ENCODE assay signal across 8 cellular contexts in genomic region chr6:125789576-125790402, GRCh38. TPM values are rescaled to one million over a fixed set of nuclear protein-coding genes. Genes with fewer than 3 reads are reported as not detected.
DNase-seq lines count a peak whose midpoint lies in the region; ATAC-seq, FAIRE-seq and TF ChIP-seq lines count a peak whose summit lies in the region.

No MANE protein-coding gene starts in this region.

- TF ChIP-seq POLR2A in GM12878 (IDR thresholded peaks at IDR 0.05; ENCODE audit: low read depth, low read length): no peak

- ATAC-seq in GM12878: peak; percentile 39

- peak overlapping the region; percentile 88 for H3K9ac ChIP-seq in GM12878 (ENCODE audit: control insufficient read depth, insufficient read depth, low read length)
- H3K9ac ChIP-seq in iPS-18a (ENCODE audit: low read length): peak overlapping the region; percentile 76

- H3K27ac ChIP-seq in GM12878 (ENCODE audit: control insufficient read depth, insufficient read depth) (peak overlapping the region; percentile 91), iPS-18a (ENCODE audit: low read length) (peak overlapping the region; percentile 46)

- SMC1A ChIA-PET in GM12878 (lab: Charles Lee; ENCODE audit: uncharacterized antibody, unreplicated experiment): interaction anchor here (0.6 to 12.8 kb wide), 25 partner anchors 9 to 1245 kb away, joined by 3 to 325 read pairs (median 7); partner anchors contain the start of genes HINT3 and TRMT11

- no peak for TF ChIP-seq EP300 in GM12878 (IDR thresholded peaks at IDR 0.05; ENCODE audit: borderline replicate concordance in 1 of 2, control insufficient read depth in 1 of 2, low read depth in 2 of 2, low read length in 2 of 2)

- CTCF ChIA-PET in GM12878 (lab: Yijun Ruan, JAX): interaction anchor here (0.7 to 23.8 kb wide), 30 partner anchors 9 to 204 kb away, joined by 3 to 505 read pairs (median 4); partner anchors contain the start of genes HINT3 and TRMT11

- peaks cover 21% of the 10 kb centered on the region for H3K4me1 ChIP-seq in GM12878 (ENCODE audit: control insufficient read depth, insufficient read depth, low read length)
- H3K4me1 ChIP-seq in iPS-18a (ENCODE audit: control insufficient read depth, low read depth, low read length): peaks cover 29% of the 10 kb centered on the region

- H3K36me3 ChIP-seq in GM12878 (ENCODE audit: control insufficient read depth in 2 of 2, insufficient read depth in 2 of 2, low read length in 1 of 2) (no peaks in the 10 kb centered on the region), iPS-18a (ENCODE audit: control insufficient read depth, low read depth, low read length) (no peaks in the 10 kb centered on the region)

- H3K79me2 ChIP-seq in GM12878 (ENCODE audit: control insufficient read depth, insufficient read depth, low read length): peaks cover 46% of the 10 kb centered on the region

- no peaks in the 10 kb centered on the region for H4K20me1 ChIP-seq in GM12878 (ENCODE audit: control insufficient read depth, insufficient read depth)

- in situ Hi-C loops in GM12878 (cut with MboI): loop anchor here (5.0 to 25.0 kb wide), 2 partner anchors 168 to 1498 kb away; partner anchors contain the start of gene HINT3

- peak overlapping the region; percentile 74 for H3K4me3 ChIP-seq in HFF-Myc (replicated peaks; ENCODE audit: low read depth, low read length)
- H3K4me3 ChIP-seq in GM12878: peak overlapping the region; percentile 91
- peak overlapping the region; percentile 96 for H3K4me3 ChIP-seq in iPS-18a (ENCODE audit: low read length)
- H3K4me3 ChIP-seq in skeletal muscle cell (ENCODE audit: low read depth, low read length): peak overlapping the region; percentile 86

- no TSS peak for BruUV-seq in GM12878 (replicated peaks; lab: Mats Ljungman, UMichigan)

- no peak for TF ChIP-seq CTCF in HFF-Myc (IDR thresholded peaks at IDR 0.05; ENCODE audit: low read depth, low read length, missing control alignments)
- no peak for TF ChIP-seq CTCF in GM12878 (IDR thresholded peaks at IDR 0.05 in 2 of 3, conservative IDR thresholded peaks at IDR 0.05 in 1 of 3; ENCODE audit: control insufficient read depth in 2 of 3, extremely low read depth in 1 of 3, insufficient read depth in 1 of 3, low read depth in 3 of 3, low read length in 3 of 3)

- POLR2A ChIA-PET in GM12878 (lab: Charles Lee): interaction anchor here (0.6 to 5.8 kb wide), 23 partner anchors 8 to 551 kb away, joined by 3 to 79 read pairs (median 4); partner anchors contain the start of genes HDDC2, HINT3 and TRMT11

- H3K4me2 ChIP-seq in GM12878 (ENCODE audit: control insufficient read depth, insufficient read depth): peak overlapping the region; percentile 100

- TF ChIP-seq RAD21 in GM12878 (IDR thresholded peaks at IDR 0.05; ENCODE audit: insufficient read depth, low read depth, low read length): no peak

- no peaks in the 10 kb centered on the region for H3K9me3 ChIP-seq in GM12878 (replicated peaks; ENCODE audit: control insufficient read depth, insufficient read depth, low read length)
- H3K9me3 ChIP-seq in iPS-18a (ENCODE audit: control insufficient read depth, low read depth, low read length): no peaks in the 10 kb centered on the region

- intact Hi-C loops in GM12878 (cut with micrococcal nuclease; ENCODE audit: unreplicated experiment): loop anchor here (1.0 to 5.0 kb wide), 4 partner anchors 9 to 167 kb away; partner anchors contain the start of gene HINT3

- 5% methylated on average over 21 of the region's 21 CpGs for WGBS in GM12878 (ENCODE audit: insufficient coverage, insufficient replicate concordance, low lambda C conversion rate, missing lambda C conversion rate)

- DNase-seq in GF-D8 (lab: John Stamatoyannopoulos, UW) (peak; percentile 77), HFF-Myc (ENCODE audit: extremely low read depth, low read depth) (no peak), NCI-H1092 treated with DMSO at 0.1 percent for 48 hours (lab: John Stamatoyannopoulos, UW) (peak; percentile 70), SW480 (ENCODE audit: low spot score) (peak; percentile 61), GM12878 (ENCODE audit: low read depth, low spot score) (no peak), skeletal muscle cell (ENCODE audit: low read depth) (no peak), COLO829 (ENCODE audit: low spot score) (no peak)

- no peaks in the 10 kb centered on the region for H3K27me3 ChIP-seq in GM12878 (replicated peaks in 1 of 2; ENCODE audit: control insufficient read depth in 2 of 2, insufficient read depth in 2 of 2, low read length in 1 of 2)
- peaks cover 12% of the 10 kb centered on the region for H3K27me3 ChIP-seq in iPS-18a (ENCODE audit: control insufficient read depth, insufficient read depth, low read length)

- H2AFZ ChIP-seq in GM12878 (ENCODE audit: control insufficient read depth, low read depth, low read length): peak overlapping the region; percentile 46

- FAIRE-seq in GM12878 (lab: Jason Lieb, UNC): no peak

- RAD21 ChIA-PET in GM12878 (lab: Charles Lee; ENCODE audit: unreplicated experiment): interaction anchor here (0.8 to 11.2 kb wide), 30 partner anchors 9 to 479 kb away, joined by 3 to 185 read pairs (median 5); partner anchors contain the start of genes HINT3 and TRMT11

TF ChIP-seq in GM12878, 131 proteins besides CTCF, POLR2A, EP300 and RAD21 (continues in another document):
- TF ChIP-seq BACH1 (IDR thresholded peaks at IDR 0.05; ENCODE audit: borderline replicate concordance) (0 out of 2 replicates have a peak, but pooled peaks have one; percentile 28), SIN3A (IDR thresholded peaks at IDR 0.05; ENCODE audit: low read depth, low read length) (peak; percentile 34; the same call in 1 of the 2 replicates), PBX3 (IDR thresholded peaks at IDR 0.05; ENCODE audit: insufficient replicate concordance, low read depth, low read length) (no peak), ZNF274 (IDR thresholded peaks at IDR 0.05; ENCODE audit: insufficient read depth, insufficient read length) (no peak), NBN (IDR thresholded peaks at IDR 0.05) (0 out of 2 replicates have a peak, but pooled peaks have one; percentile 21), TCF3 (IDR thresholded peaks at IDR 0.05; ENCODE audit: borderline replicate concordance, insufficient read depth, low read depth, low read length) (no peak), CBX5 (IDR thresholded peaks at IDR 0.05; ENCODE audit: low read depth) (0 out of 2 replicates have a peak, but pooled peaks have one; percentile 16)

RNA-seq across cellular contexts. Expression of gene NCOA7, which starts 1.0 kb away (rescaled TPM):
- 24.6 and 31.1 TPM in 2 replicates for total RNA-seq in GM12878 (2013; cell fraction: nucleolus; rRNA removed)
- total RNA-seq in GM12878 (2014; rRNA removed): 24.5 and 29.8 TPM in 2 replicates
- 43.8 and 44.9 TPM in 2 replicates for total RNA-seq in GM12878 (2014; rRNA removed; fragmentation: Illumina TruSeq; extraction: Trizol)
- 46.1 and 50.3 TPM in 2 replicates for total RNA-seq in GM12878 (2021)
- 17.0 TPM for polyA plus RNA-seq in GM12878 (2011; ENCODE audit: low read depth)
- 50.0 and 55.5 TPM in 2 replicates for polyA plus RNA-seq in GM12878 (2011; rRNA removed)
- polyA plus RNA-seq in GM12878 (2011; cell fraction: cytosol; rRNA removed): 24.8 and 27.7 TPM in 2 replicates
- 21.3 and 27.9 TPM in 2 replicates for polyA plus RNA-seq in GM12878 (2011; cell fraction: nucleus; rRNA removed)
- 19.6 and 24.0 TPM in 2 replicates for polyA plus RNA-seq in GM12878 (2012)
- polyA plus RNA-seq in GM12878 (2014; fragmentation: Illumina TruSeq; extraction: Trizol): 49.7 and 55.3 TPM in 2 replicates
- 10 to 100 TPM; 18.9 to 28.8 TPM for polyA plus RNA-seq in GM12878 (2014; fragmentation: Nextera tagmentation; extraction: Ambion mirVana)
- polyA plus RNA-seq in GM12878 (2014; rRNA removed): 20.1 and 21.4 TPM in 2 replicates
- 10 to 100 TPM; 32.9 to 35.4 TPM for polyA plus RNA-seq in GM12878 (2016; fragmentation: Nextera tagmentation; extraction: Ambion mirVana)
- polyA minus RNA-seq in GM12878 (2011; rRNA and poly(A)+ RNA removed): 80.7 and 105 TPM in 2 replicates
- polyA minus RNA-seq in GM12878 (2011; cell fraction: cytosol; rRNA and poly(A)+ RNA removed): 25.5 and 28.4 TPM in 2 replicates
- polyA minus RNA-seq in GM12878 (2011; cell fraction: nucleus; rRNA and poly(A)+ RNA removed): 19.9 and 34.3 TPM in 2 replicates

RNA-seq across cellular contexts. Expression of gene HEY2, which starts 40.4 kb away (rescaled TPM):
- total RNA-seq in GM12878 (2013; cell fraction: nucleolus; rRNA removed): 0.17 TPM in 1 of 2 replicates, not detected in the other
- 0.11 TPM in 1 of 2 replicates, not detected in the other for total RNA-seq in GM12878 (2014; rRNA removed)
- total RNA-seq in GM12878 (2014; rRNA removed; fragmentation: Illumina TruSeq; extraction: Trizol): 0.09 TPM in 1 of 2 replicates, not detected in the other
- total RNA-seq in GM12878 (2021): 0.08 and 0.11 TPM in 2 replicates
- 0.22 TPM for polyA plus RNA-seq in GM12878 (2011; ENCODE audit: low read depth)
- not detected in 2 replicates for polyA plus RNA-seq in GM12878 (2011; rRNA removed)
- polyA plus RNA-seq in GM12878 (2011; cell fraction: cytosol; rRNA removed): not detected in 2 replicates
- polyA plus RNA-seq in GM12878 (2011; cell fraction: nucleus; rRNA removed): 0.04 TPM in 1 of 2 replicates, not detected in the other
- 0.24 TPM in 2 replicates for polyA plus RNA-seq in GM12878 (2012)
- 0.01 TPM in 1 of 2 replicates, not detected in the other for polyA plus RNA-seq in GM12878 (2014; fragmentation: Illumina TruSeq; extraction: Trizol)
- polyA plus RNA-seq in GM12878 (2014; fragmentation: Nextera tagmentation; extraction: Ambion mirVana): not detected
- polyA plus RNA-seq in GM12878 (2014; rRNA removed): 0.08 and 0.09 TPM in 2 replicates
- polyA plus RNA-seq in GM12878 (2016; fragmentation: Nextera tagmentation; extraction: Ambion mirVana): under 1 TPM; 0.14 to 0.32 TPM
- not detected in 2 replicates for polyA minus RNA-seq in GM12878 (2011; rRNA and poly(A)+ RNA removed)
- polyA minus RNA-seq in GM12878 (2011; cell fraction: cytosol; rRNA and poly(A)+ RNA removed): not detected in 2 replicates
- polyA minus RNA-seq in GM12878 (2011; cell fraction: nucleus; rRNA and poly(A)+ RNA removed): not detected in 2 replicates

Comparison
In these comparisons a context has a peak if more than half of its experiments do, and no peak if none do; other contexts are left out.
1. DNase-seq: peak in GF-D8 (single experiment), NCI-H1092 treated with DMSO at 0.1 percent for 48 hours (single experiment) and SW480 (single experiment); none in HFF-Myc (single experiment), GM12878 (single experiment), skeletal muscle cell (single experiment) and COLO829 (single experiment).
2. Peak in every context shown above with its lines, with median percentiles within 50 percentile points of each other: H3K4me3 ChIP-seq.